10 cellular contexts compared by ENCODE assay signal in the genomic region with DNA sequence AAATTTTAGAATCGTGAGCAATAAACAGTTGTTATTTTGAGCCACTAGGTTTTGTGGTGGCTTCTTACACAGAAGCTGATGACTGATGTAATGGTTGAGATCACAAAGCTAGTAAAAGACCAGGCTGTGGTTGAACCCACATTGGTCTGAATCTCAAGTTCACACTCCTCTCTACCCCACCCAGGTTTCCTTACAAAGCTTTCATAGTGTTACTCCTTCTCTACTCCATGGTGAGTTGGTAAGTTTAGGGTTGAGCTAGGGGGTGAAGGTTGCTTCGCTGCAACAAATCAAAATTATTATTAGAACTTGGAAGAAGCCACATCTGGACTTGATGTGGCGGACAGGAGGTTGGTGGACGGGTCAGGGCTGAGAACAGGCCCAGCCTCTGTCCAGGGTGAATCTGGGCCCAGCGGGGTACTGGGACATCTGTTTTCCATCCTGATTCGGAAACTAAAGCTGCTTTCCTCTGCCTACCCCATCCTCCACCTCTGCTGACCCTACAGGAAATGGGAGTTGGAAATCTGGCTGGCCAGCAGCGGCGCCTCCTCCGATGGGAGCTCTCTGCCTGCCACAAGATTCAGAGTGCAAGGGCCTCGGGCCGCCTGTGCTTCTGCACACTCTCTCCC.
A peak's percentile ranks its signal among the peaks of the same experiment; 100 is the strongest.
DNase-seq lines count a peak whose midpoint lies in the region; ATAC-seq, FAIRE-seq and TF ChIP-seq lines count a peak whose summit lies in the region.
"Had no signal": no experiment of that assay in that cellular context is flagged by ENCODE, and none has a peak within 500 bp of the region (broad histone marks: within the 10 kb centered on the region; RNA-seq: fewer than 3 reads in every experiment).

No MANE protein-coding gene starts in this region.

- peaks cover 48 to 80% (median 62%) of the 10 kb centered on the region in 4 donors for H3K4me1 Mint-ChIP-seq in CD4-positive, alpha-beta memory T cell
- H3K4me1 Mint-ChIP-seq in endodermal cell: peaks cover 12% of the 10 kb centered on the region
- H3K4me1 Mint-ChIP-seq in natural killer cell: peaks cover 61 to 74% of the 10 kb centered on the region in 2 donors
- peaks cover 34% of the 10 kb centered on the region for H3K4me1 Mint-ChIP-seq in Calu3 (ENCODE audit: low read depth, unreplicated experiment)

- intact Hi-C loops in CD4-positive, alpha-beta memory T cell (cut with micrococcal nuclease): no loop called here
- intact Hi-C loops in natural killer cell (cut with micrococcal nuclease) (loop anchor here (1.0 to 5.0 kb wide), 2 partner anchors 9 to 328 kb away; no protein-coding TSS in a partner anchor), Calu3 (cut with micrococcal nuclease; ENCODE audit: unreplicated experiment) (no loop called here)

- peak overlapping the region; percentile 83 for H3K27ac ChIP-seq in CD4-positive, alpha-beta memory T cell (ENCODE audit: low read depth, low read length)
- H3K27ac ChIP-seq in endodermal cell (ENCODE audit: low read depth, low read length): no peak overlapping the region

- peaks cover 0 to 3% (median 0%) of the 10 kb centered on the region in 8 donors for H3K9me3 Mint-ChIP-seq in CD4-positive, alpha-beta memory T cell
- peaks cover 4% of the 10 kb centered on the region for H3K9me3 Mint-ChIP-seq in endodermal cell
- no peaks in the 10 kb centered on the region for H3K9me3 Mint-ChIP-seq in natural killer cell
- no peaks in the 10 kb centered on the region for H3K9me3 Mint-ChIP-seq in Calu3 (ENCODE audit: low read depth, unreplicated experiment)

- no peaks in the 10 kb centered on the region for H3K27me3 ChIP-seq in CD4-positive, alpha-beta memory T cell (ENCODE audit: insufficient read depth, low read length)
- no peaks in the 10 kb centered on the region for H3K27me3 ChIP-seq in endodermal cell (ENCODE audit: control insufficient read depth, insufficient read depth, low read length, poor library complexity, severe bottlenecking)

- H3K9me3 ChIP-seq in CD4-positive, alpha-beta memory T cell (ENCODE audit: control insufficient read depth in 1 of 2, low read length in 2 of 2): no peaks in the 10 kb centered on the region
- no peaks in the 10 kb centered on the region for H3K9me3 ChIP-seq in endodermal cell (ENCODE audit: control insufficient read depth, low read length)

- no TSS peak for BruUV-seq in Calu3 (replicated peaks; lab: Mats Ljungman, UMichigan)

- H3K4me3 Mint-ChIP-seq in CD4-positive, alpha-beta memory T cell: peak overlapping the region in 7 of 8 donors; percentile 27 to 86 (median 67)
- H3K4me3 Mint-ChIP-seq in endodermal cell (no peak overlapping the region), natural killer cell (peak overlapping the region; percentile 87), Calu3 (ENCODE audit: low read depth, unreplicated experiment) (no peak overlapping the region)

- no peak overlapping the region for H3K9ac ChIP-seq in endodermal cell (ENCODE audit: extremely low read depth, low read length, poor library complexity, severe bottlenecking)

- no peaks in the 10 kb centered on the region for H3K36me3 Mint-ChIP-seq in CD4-positive, alpha-beta memory T cell
- H3K36me3 Mint-ChIP-seq in endodermal cell (ENCODE audit: low read depth) (no peaks in the 10 kb centered on the region), natural killer cell (no peaks in the 10 kb centered on the region), Calu3 (ENCODE audit: insufficient read depth, unreplicated experiment) (no peaks in the 10 kb centered on the region)

- CTCF ChIA-PET in CD4-positive, alpha-beta memory T cell (lab: Charles Lee; ENCODE audit: partially characterized antibody): interaction anchor here (0.9 to 18.4 kb wide), 10 partner anchors 9 to 440 kb away, joined by 3 to 445 read pairs (median 8); a partner anchor contains a TSS
- CTCF ChIA-PET in Calu3 (lab: Charles Lee): interaction anchor here (0.6 kb wide), 1 partner anchor 18 kb away, joined by 15 read pairs; no protein-coding TSS in a partner anchor

- H3K36me3 ChIP-seq in CD4-positive, alpha-beta memory T cell (ENCODE audit: insufficient read depth, low read length): no peaks in the 10 kb centered on the region
- H3K36me3 ChIP-seq in endodermal cell (ENCODE audit: control insufficient read depth, insufficient read depth, low read length): no peaks in the 10 kb centered on the region

- no peaks in the 10 kb centered on the region for H3K27me3 Mint-ChIP-seq in CD4-positive, alpha-beta memory T cell
- no peaks in the 10 kb centered on the region for H3K27me3 Mint-ChIP-seq in endodermal cell (ENCODE audit: insufficient read depth)
- no peaks in the 10 kb centered on the region for H3K27me3 Mint-ChIP-seq in natural killer cell (ENCODE audit: low read depth in 2 of 2)
- H3K27me3 Mint-ChIP-seq in Calu3 (ENCODE audit: unreplicated experiment): no peaks in the 10 kb centered on the region

- DNase-seq in CD4-positive, alpha-beta memory T cell: peak in 4 of 5 donors; percentile 48 to 65 (median 58)
- DNase-seq in endodermal cell (peak; percentile 61), natural killer cell (no peak), GM12892 (ENCODE audit: insufficient read length) (no peak), Calu3 (no peak), GOT3 (lab: John Stamatoyannopoulos, UW) (no peak)
- no peak for DNase-seq in activated CD8-positive, alpha-beta memory T cell treated with anti-CD3 and anti-CD28 coated beads, Interleukin-2, amount 50 U/mL, for 48 hours
- DNase-seq: activated CD4-positive, alpha-beta T cell treated with anti-CD3 and anti-CD28 coated beads for 4 hours; NCI-H1436 treated with DMSO at 0.1 percent for 48 hours had no signal

- H3K4me1 ChIP-seq in CD4-positive, alpha-beta memory T cell (ENCODE audit: insufficient read depth, low read length): peaks cover 75% of the 10 kb centered on the region
- no peaks in the 10 kb centered on the region for H3K4me1 ChIP-seq in endodermal cell (ENCODE audit: control insufficient read depth, insufficient read depth, low read length)

- TF ChIP-seq CTCF in endodermal cell (conservative IDR thresholded peaks at IDR 0.05): no peak
- no peak for TF ChIP-seq CTCF in natural killer cell (IDR thresholded peaks at IDR 0.05)
- TF ChIP-seq CTCF in Calu3 (IDR thresholded peaks at IDR 0.05; ENCODE audit: unreplicated experiment): no peak

- H3K4me3 ChIP-seq in CD4-positive, alpha-beta memory T cell (ENCODE audit: low read length in 2 of 2): no peak overlapping the region
- no peak overlapping the region for H3K4me3 ChIP-seq in endodermal cell (ENCODE audit: low read length)

- no peak for TF ChIP-seq POLR2A in GM12892 (IDR thresholded peaks at IDR 0.05; ENCODE audit: low read depth, low read length)

- ATAC-seq in natural killer cell: peak; percentile 52 to 72 (median 65)

- no peak for FAIRE-seq in GM12892 (lab: Jason Lieb, UNC)

- H3K27ac Mint-ChIP-seq in CD4-positive, alpha-beta memory T cell: peak overlapping the region; percentile 91 to 98 (median 95)
- no peak overlapping the region for H3K27ac Mint-ChIP-seq in endodermal cell
- H3K27ac Mint-ChIP-seq in natural killer cell: peak overlapping the region; percentile 87 to 96
- H3K27ac Mint-ChIP-seq in Calu3 (ENCODE audit: unreplicated experiment): no peak overlapping the region

- 89 to 91% methylated on average over 11 of the region's 11 CpGs for WGBS in endodermal cell (ENCODE audit: insufficient coverage in 1 of 2, insufficient read length in 1 of 2), 2 experiments

- POLR2A ChIA-PET in CD4-positive, alpha-beta memory T cell (lab: Charles Lee; ENCODE audit: partially characterized antibody): interaction anchor here (2.6 to 65.0 kb wide), 4 partner anchors 8 to 68 kb away, joined by 9 to 6960 read pairs (median 631); a partner anchor contains a TSS

TF ChIP-seq in PFSK-1, 5 proteins besides CTCF, POLR2A, EP300 and RAD21:
- no peak for TF ChIP-seq FOXP2 (optimal IDR thresholded peaks at IDR 0.05; ENCODE audit: borderline replicate concordance, extremely low read depth, extremely low read length, insufficient read depth)
- peak; percentile 24; the same call in 1 of the 2 replicates for TF ChIP-seq TAF1 (IDR thresholded peaks at IDR 0.05; ENCODE audit: borderline replicate concordance, insufficient read depth, low read length)
- TF ChIP-seq, protein P1, sequence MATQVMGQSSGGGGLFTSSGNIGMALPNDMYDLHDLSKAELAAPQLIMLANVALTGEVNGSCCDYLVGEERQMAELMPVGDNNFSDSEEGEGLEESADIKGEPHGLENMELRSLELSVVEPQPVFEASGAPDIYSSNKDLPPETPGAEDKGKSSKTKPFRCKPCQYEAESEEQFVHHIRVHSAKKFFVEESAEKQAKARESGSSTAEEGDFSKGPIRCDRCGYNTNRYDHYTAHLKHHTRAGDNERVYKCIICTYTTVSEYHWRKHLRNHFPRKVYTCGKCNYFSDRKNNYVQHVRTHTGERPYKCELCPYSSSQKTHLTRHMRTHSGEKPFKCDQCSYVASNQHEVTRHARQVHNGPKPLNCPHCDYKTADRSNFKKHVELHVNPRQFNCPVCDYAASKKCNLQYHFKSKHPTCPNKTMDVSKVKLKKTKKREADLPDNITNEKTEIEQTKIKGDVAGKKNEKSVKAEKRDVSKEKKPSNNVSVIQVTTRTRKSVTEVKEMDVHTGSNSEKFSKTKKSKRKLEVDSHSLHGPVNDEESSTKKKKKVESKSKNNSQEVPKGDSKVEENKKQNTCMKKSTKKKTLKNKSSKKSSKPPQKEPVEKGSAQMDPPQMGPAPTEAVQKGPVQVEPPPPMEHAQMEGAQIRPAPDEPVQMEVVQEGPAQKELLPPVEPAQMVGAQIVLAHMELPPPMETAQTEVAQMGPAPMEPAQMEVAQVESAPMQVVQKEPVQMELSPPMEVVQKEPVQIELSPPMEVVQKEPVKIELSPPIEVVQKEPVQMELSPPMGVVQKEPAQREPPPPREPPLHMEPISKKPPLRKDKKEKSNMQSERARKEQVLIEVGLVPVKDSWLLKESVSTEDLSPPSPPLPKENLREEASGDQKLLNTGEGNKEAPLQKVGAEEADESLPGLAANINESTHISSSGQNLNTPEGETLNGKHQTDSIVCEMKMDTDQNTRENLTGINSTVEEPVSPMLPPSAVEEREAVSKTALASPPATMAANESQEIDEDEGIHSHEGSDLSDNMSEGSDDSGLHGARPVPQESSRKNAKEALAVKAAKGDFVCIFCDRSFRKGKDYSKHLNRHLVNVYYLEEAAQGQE (IDR thresholded peaks at IDR 0.05; ENCODE audit: insufficient read depth in 1 of 2, low read depth in 2 of 2, low read length in 2 of 2): peak in 1 of 2 experiments; percentile 81; a peak in 2 of 4 replicates
- no peak for TF ChIP-seq SIN3A (IDR thresholded peaks at IDR 0.05; ENCODE audit: borderline replicate concordance, insufficient read depth, low read length)
- TF ChIP-seq POLR2AphosphoS5 (IDR thresholded peaks at IDR 0.05; ENCODE audit: low read depth, low read length): peak; percentile 38; the same call in 1 of the 2 replicates
TF ChIP-seq in PFSK-1: peak in this region for 3.

Comparison
In these comparisons a context has a peak if more than half of its experiments do, and no peak if none do; other contexts are left out.
1. DNase-seq: peak in CD4-positive, alpha-beta memory T cell (4 of 5) and endodermal cell (single experiment); none in natural killer cell (single experiment), GM12892 (single experiment), Calu3 (single experiment), GOT3 (single experiment) and activated CD8-positive, alpha-beta memory T cell treated with anti-CD3 and anti-CD28 coated beads, Interleukin-2, amount 50 U/mL, for 48 hours (single experiment).
2. H3K27ac Mint-ChIP-seq: peak in CD4-positive, alpha-beta memory T cell (7 of 7) and natural killer cell (2 of 2); none in endodermal cell (single experiment) and Calu3 (single experiment).
3. H3K4me3 Mint-ChIP-seq: peak in CD4-positive, alpha-beta memory T cell (7 of 8) and natural killer cell (single experiment); none in endodermal cell (single experiment) and Calu3 (single experiment).